18 cellular contexts compared by ENCODE assay signal in the genomic region with DNA sequence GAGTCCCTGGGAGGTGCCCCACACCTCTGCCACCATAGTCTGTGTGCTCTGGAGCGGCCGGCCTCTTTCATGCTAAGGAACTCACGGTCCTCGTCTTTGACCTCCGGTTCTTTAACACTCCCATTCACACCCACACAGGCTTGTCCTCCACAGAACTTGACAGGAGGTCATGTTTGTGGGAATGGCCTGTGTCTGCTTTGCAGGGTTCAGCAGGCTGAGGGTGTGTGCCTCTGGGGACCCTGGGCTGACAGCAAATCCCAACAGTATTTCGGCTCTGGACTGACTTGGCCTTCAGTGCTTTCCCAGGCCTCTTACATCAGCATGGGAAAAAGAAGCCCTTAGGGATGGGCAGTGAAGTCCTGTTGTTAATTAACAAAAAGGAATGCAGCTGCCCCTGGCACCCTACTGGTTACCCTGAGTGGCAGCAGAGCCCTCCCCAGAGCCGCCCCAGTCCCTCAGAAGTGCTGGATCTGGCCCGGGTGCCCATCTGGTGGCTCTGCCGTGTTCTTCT. TPM values are rescaled to one million over a fixed set of nuclear protein-coding genes. Genes with fewer than 3 reads are reported as not detected.
A peak's percentile ranks its signal among the peaks of the same experiment; 100 is the strongest.
DNase-seq lines count a peak whose midpoint lies in the region; ATAC-seq, FAIRE-seq and TF ChIP-seq lines count a peak whose summit lies in the region.
"Had no signal": no experiment of that assay in that cellular context is flagged by ENCODE, and none has a peak within 500 bp of the region (broad histone marks: within the 10 kb centered on the region; RNA-seq: fewer than 3 reads in every experiment).

No MANE protein-coding gene starts in this region.

- no peak overlapping the region for H3K27ac Mint-ChIP-seq in Calu3 (ENCODE audit: unreplicated experiment)
- H3K27ac Mint-ChIP-seq: activated T-helper 2 cell treated with anti-CD3 and anti-CD28 coated beads, Interferon-gamma antibody, Interleukin-2, Interleukin-4, amounts not matched to agents 10 μg/mL and 5 μg/mL and 100 μg/mL, durations not matched to agents 14 hours and 24 hours and 36 hours; naive thymus-derived CD8-positive, alpha-beta T cell had no signal

- H3K4me3 Mint-ChIP-seq in Calu3 (ENCODE audit: low read depth, unreplicated experiment): no peak overlapping the region
- H3K4me3 Mint-ChIP-seq: naive thymus-derived CD8-positive, alpha-beta T cell; stimulated activated naive CD8-positive, alpha-beta T cell treated with anti-CD3 and anti-CD28 coated beads, Interleukin-15, amount 100 ng/mL, for 72 hours had no signal

- H2AFZ ChIP-seq in osteoblast (ENCODE audit: low read length): peak overlapping the region; percentile 37

- H3K9me3 ChIP-seq in osteoblast (ENCODE audit: low read depth, low read length): no peaks in the 10 kb centered on the region
- H3K9me3 ChIP-seq: gastrocnemius medialis had no signal

- H3K36me3 Mint-ChIP-seq in Calu3 (ENCODE audit: insufficient read depth, unreplicated experiment): no peaks in the 10 kb centered on the region

- H3K27ac ChIP-seq in osteoblast (ENCODE audit: low read depth, low read length): no peak overlapping the region
- H3K27ac ChIP-seq: gastrocnemius medialis had no signal

- H3K79me2 ChIP-seq in osteoblast (ENCODE audit: insufficient read depth, low read length): no peaks in the 10 kb centered on the region

- CTCF ChIA-PET in Calu3 (lab: Charles Lee): no interaction called here

- DNase-seq in Calu3: peak; percentile 29
- peak; percentile 49 for DNase-seq in RPMI7951 (ENCODE audit: low read depth)
- peak; percentile 8 for DNase-seq in glomerular visceral epithelial cell (ENCODE audit: extremely low spot score)
- DNase-seq in osteoblast (ENCODE audit: insufficient read length, low spot score, missing footprints): no peak
- no peak for DNase-seq in GM19239 (ENCODE audit: insufficient read length, low spot score)
- DNase-seq in SIG-M5 treated with dmso at 0.1 percent for 504 hours (lab: John Stamatoyannopoulos, UW; ENCODE audit: unreplicated experiment): no peak
- DNase-seq: activated CD4-positive, CD25-positive, alpha-beta regulatory T cell treated with anti-CD3 and anti-CD28 coated beads, Interleukin-2, amount 50 U/mL, for 72 hours; gastrocnemius medialis; naive thymus-derived CD8-positive, alpha-beta T cell; NCI-H2029; NCI-H446 treated with DMSO at 0.1 percent for 48 hours; SHP77; stimulated activated naive CD8-positive, alpha-beta T cell treated with anti-CD3 and anti-CD28 coated beads, Interleukin-15, amount 100 ng/mL, for 72 hours; T-helper 2 cell had no signal

- no peak for FAIRE-seq in GM19239 (lab: Jason Lieb, UNC)
- FAIRE-seq: endometrium had no signal

- ATAC-seq in HG03469 (IDR thresholded peaks at IDR 0.05; ENCODE audit: unreplicated experiment) (no peak), GM18517 (IDR thresholded peaks at IDR 0.05; ENCODE audit: unreplicated experiment) (no peak)
- ATAC-seq: naive thymus-derived CD8-positive, alpha-beta T cell; stimulated activated naive CD8-positive, alpha-beta T cell treated with anti-CD3 and anti-CD28 coated beads, Interleukin-15, amount 100 ng/mL, for 72 hours had no signal

- no peaks in the 10 kb centered on the region for H3K27me3 Mint-ChIP-seq in Calu3 (ENCODE audit: unreplicated experiment)
- H3K27me3 Mint-ChIP-seq: naive thymus-derived CD8-positive, alpha-beta T cell; stimulated activated naive CD8-positive, alpha-beta T cell treated with anti-CD3 and anti-CD28 coated beads, Interleukin-15, amount 100 ng/mL, for 72 hours had no signal

- no peak overlapping the region for H3K4me2 ChIP-seq in osteoblast (ENCODE audit: insufficient read depth, low read length)

- no peaks in the 10 kb centered on the region for H3K36me3 ChIP-seq in osteoblast (ENCODE audit: insufficient read depth, low read length)
- H3K36me3 ChIP-seq: gastrocnemius medialis had no signal

- H3K9me3 Mint-ChIP-seq in Calu3 (ENCODE audit: low read depth, unreplicated experiment): no peaks in the 10 kb centered on the region
- H3K9me3 Mint-ChIP-seq: activated T-helper 2 cell treated with anti-CD3 and anti-CD28 coated beads, Interferon-gamma antibody, Interleukin-2, Interleukin-4, amounts not matched to agents 10 μg/mL and 5 μg/mL and 100 μg/mL, durations not matched to agents 14 hours and 24 hours and 36 hours; naive thymus-derived CD8-positive, alpha-beta T cell; stimulated activated naive CD8-positive, alpha-beta T cell treated with anti-CD3 and anti-CD28 coated beads, Interleukin-15, amount 100 ng/mL, for 72 hours had no signal

- H3K4me1 Mint-ChIP-seq in Calu3 (ENCODE audit: low read depth, unreplicated experiment): no peaks in the 10 kb centered on the region
- H3K4me1 Mint-ChIP-seq: naive thymus-derived CD8-positive, alpha-beta T cell; stimulated activated naive CD8-positive, alpha-beta T cell treated with anti-CD3 and anti-CD28 coated beads, Interleukin-15, amount 100 ng/mL, for 72 hours had no signal

- H3K27me3 ChIP-seq in osteoblast (ENCODE audit: insufficient read depth, low read length): peaks cover 5% of the 10 kb centered on the region
- H3K27me3 ChIP-seq: gastrocnemius medialis had no signal

- H3K4me3 ChIP-seq in osteoblast (ENCODE audit: insufficient read depth, low read length): no peak overlapping the region
- H3K4me3 ChIP-seq: gastrocnemius medialis had no signal

- H4K20me1 ChIP-seq in osteoblast (ENCODE audit: insufficient read depth, low read length): no peaks in the 10 kb centered on the region

- H3K4me1 ChIP-seq in osteoblast (ENCODE audit: insufficient read depth, low read length): peaks cover 6% of the 10 kb centered on the region
- H3K4me1 ChIP-seq: gastrocnemius medialis had no signal

- no TSS peak for BruUV-seq in Calu3 (replicated peaks; lab: Mats Ljungman, UMichigan)

- no peak for TF ChIP-seq CTCF in Calu3 (IDR thresholded peaks at IDR 0.05; ENCODE audit: unreplicated experiment)
- TF ChIP-seq CTCF in osteoblast (IDR thresholded peaks at IDR 0.05; ENCODE audit: extremely low read depth, low read depth, low read length): no peak

- intact Hi-C loops in Calu3 (cut with micrococcal nuclease; ENCODE audit: unreplicated experiment): no loop called here

RNA-seq across cellular contexts. Expression of a gene that starts 35.4 kb away (rescaled TPM):
- 10.7 and 12.6 TPM in 2 replicates for total RNA-seq in Calu3 (2022)
- total RNA-seq in RPMI7951 (2014; rRNA removed; shearing (Covaris generic)): 14.4 and 18.0 TPM in 2 replicates
- 4.7 and 5.9 TPM in 2 replicates for total RNA-seq in osteoblast
- total RNA-seq: naive thymus-derived CD8-positive, alpha-beta T cell had no signal

Comparison
In these comparisons a context has a peak if more than half of its experiments do, and no peak if none do; other contexts are left out.
1. DNase-seq: peak in Calu3 (single experiment), RPMI7951 (single experiment) and glomerular visceral epithelial cell (single experiment); none in osteoblast (single experiment), GM19239 (single experiment) and SIG-M5 treated with dmso at 0.1 percent for 504 hours (single experiment).